Comparison of ENCODE assay signal across 8 cellular contexts in genomic region chr6:155171747-155172191, GRCh38.
DNase-seq lines count a peak whose midpoint lies in the region; ATAC-seq, FAIRE-seq and TF ChIP-seq lines count a peak whose summit lies in the region.

No MANE protein-coding gene starts in this region.

- H3K9me3 Mint-ChIP-seq in activated naive CD4-positive, alpha-beta T cell treated with anti-CD3 and anti-CD28 coated beads, Interleukin-2, amount 10 ng/mL, durations not matched to agents 7 days and 5 days, result no peaks in the 10 kb centered on the region
- no peaks in the 10 kb centered on the region for H3K9me3 Mint-ChIP-seq in stimulated activated memory B cell treated with anti-CD40 and anti-IgM and Interleukin-4, amounts not matched to agents 10 μg/mL and 1 μg/mL and 100 μg/mL, for 72 hours

- CTCF ChIA-PET in activated naive CD4-positive, alpha-beta T cell treated with anti-CD3 and anti-CD28 coated beads, Interleukin-2, amount 10 ng/mL, durations not matched to agents 7 days and 5 days (lab: Charles Lee), result interaction anchor here (0.7 to 5.2 kb wide), 10 partner anchors 18 to 304 kb away, joined by 3 to 86 read pairs (median 4); no protein-coding TSS in a partner anchor

- H3K9me3 ChIP-seq in MG63, result no peaks in the 10 kb centered on the region

- peak overlapping the region; percentile 96 for H3K27ac Mint-ChIP-seq in activated naive CD4-positive, alpha-beta T cell treated with anti-CD3 and anti-CD28 coated beads, Interleukin-2, amount 10 ng/mL, durations not matched to agents 7 days and 5 days
- H3K27ac Mint-ChIP-seq in stimulated activated memory B cell treated with anti-CD40 and anti-IgM and Interleukin-4, amounts not matched to agents 10 μg/mL and 1 μg/mL and 100 μg/mL, for 72 hours, result peak overlapping the region; percentile 85

- DNase-seq in activated naive CD4-positive, alpha-beta T cell treated with anti-CD3 and anti-CD28 coated beads, Interleukin-2, amount 10 ng/mL, durations not matched to agents 7 days and 5 days, result no peak
- DNase-seq in activated naive CD4-positive, alpha-beta T cell treated with anti-CD3 and anti-CD28 coated beads, Interleukin-2, amount 50 U/mL, for 16 hours, result no peak
- DNase-seq in MG63 (no peak), choroid plexus epithelial cell (ENCODE audit: low read depth) (peak; percentile 67), D721Med (ENCODE audit: insufficient read length, low spot score) (no peak), omental fat pad (ENCODE audit: low spot score) (no peak)
- DNase-seq in stimulated activated naive CD4-positive, alpha-beta T cell treated with Interleukin-2 at 50 U/mL for 16 hours (lab: John Stamatoyannopoulos, UW), result no peak

- no peak for ATAC-seq in stimulated activated memory B cell treated with anti-CD40 and anti-IgM and Interleukin-4, amounts not matched to agents 10 μg/mL and 1 μg/mL and 100 μg/mL, for 72 hours
- ATAC-seq in omental fat pad (ENCODE audit: low FRiP score), result no peak

- no peak for FAIRE-seq in D721Med (lab: Jason Lieb, UNC)

- no peaks in the 10 kb centered on the region for H3K27me3 Mint-ChIP-seq in activated naive CD4-positive, alpha-beta T cell treated with anti-CD3 and anti-CD28 coated beads, Interleukin-2, amount 10 ng/mL, durations not matched to agents 7 days and 5 days
- no peaks in the 10 kb centered on the region for H3K27me3 Mint-ChIP-seq in stimulated activated memory B cell treated with anti-CD40 and anti-IgM and Interleukin-4, amounts not matched to agents 10 μg/mL and 1 μg/mL and 100 μg/mL, for 72 hours

- H3K4me3 ChIP-seq in MG63 (peak overlapping the region; percentile 1; the same call in 1 of the 2 replicates), choroid plexus epithelial cell (ENCODE audit: low read depth, low read length) (peak overlapping the region; percentile 6)

- H3K36me3 Mint-ChIP-seq in activated naive CD4-positive, alpha-beta T cell treated with anti-CD3 and anti-CD28 coated beads, Interleukin-2, amount 10 ng/mL, durations not matched to agents 7 days and 5 days, result peaks cover 6% of the 10 kb centered on the region
- H3K36me3 Mint-ChIP-seq in stimulated activated memory B cell treated with anti-CD40 and anti-IgM and Interleukin-4, amounts not matched to agents 10 μg/mL and 1 μg/mL and 100 μg/mL, for 72 hours, result no peaks in the 10 kb centered on the region

- TF ChIP-seq CTCF in choroid plexus epithelial cell (conservative IDR thresholded peaks at IDR 0.05; ENCODE audit: low read depth, low read length) (no peak), D721Med (IDR thresholded peaks at IDR 0.05; ENCODE audit: insufficient read depth, missing control alignments) (no peak), omental fat pad (IDR thresholded peaks at IDR 0.05) (no peak)

- H3K27me3 ChIP-seq in MG63, result no peaks in the 10 kb centered on the region

- H3K36me3 ChIP-seq in MG63, result no peaks in the 10 kb centered on the region

- H3K4me3 Mint-ChIP-seq in activated naive CD4-positive, alpha-beta T cell treated with anti-CD3 and anti-CD28 coated beads, Interleukin-2, amount 10 ng/mL, durations not matched to agents 7 days and 5 days, result peak overlapping the region; percentile 61
- H3K4me3 Mint-ChIP-seq in stimulated activated memory B cell treated with anti-CD40 and anti-IgM and Interleukin-4, amounts not matched to agents 10 μg/mL and 1 μg/mL and 100 μg/mL, for 72 hours, result peak overlapping the region; percentile 22

- peaks cover 52% of the 10 kb centered on the region for H3K4me1 Mint-ChIP-seq in activated naive CD4-positive, alpha-beta T cell treated with anti-CD3 and anti-CD28 coated beads, Interleukin-2, amount 10 ng/mL, durations not matched to agents 7 days and 5 days
- peaks cover 37% of the 10 kb centered on the region for H3K4me1 Mint-ChIP-seq in stimulated activated memory B cell treated with anti-CD40 and anti-IgM and Interleukin-4, amounts not matched to agents 10 μg/mL and 1 μg/mL and 100 μg/mL, for 72 hours
